In the genomic region with DNA sequence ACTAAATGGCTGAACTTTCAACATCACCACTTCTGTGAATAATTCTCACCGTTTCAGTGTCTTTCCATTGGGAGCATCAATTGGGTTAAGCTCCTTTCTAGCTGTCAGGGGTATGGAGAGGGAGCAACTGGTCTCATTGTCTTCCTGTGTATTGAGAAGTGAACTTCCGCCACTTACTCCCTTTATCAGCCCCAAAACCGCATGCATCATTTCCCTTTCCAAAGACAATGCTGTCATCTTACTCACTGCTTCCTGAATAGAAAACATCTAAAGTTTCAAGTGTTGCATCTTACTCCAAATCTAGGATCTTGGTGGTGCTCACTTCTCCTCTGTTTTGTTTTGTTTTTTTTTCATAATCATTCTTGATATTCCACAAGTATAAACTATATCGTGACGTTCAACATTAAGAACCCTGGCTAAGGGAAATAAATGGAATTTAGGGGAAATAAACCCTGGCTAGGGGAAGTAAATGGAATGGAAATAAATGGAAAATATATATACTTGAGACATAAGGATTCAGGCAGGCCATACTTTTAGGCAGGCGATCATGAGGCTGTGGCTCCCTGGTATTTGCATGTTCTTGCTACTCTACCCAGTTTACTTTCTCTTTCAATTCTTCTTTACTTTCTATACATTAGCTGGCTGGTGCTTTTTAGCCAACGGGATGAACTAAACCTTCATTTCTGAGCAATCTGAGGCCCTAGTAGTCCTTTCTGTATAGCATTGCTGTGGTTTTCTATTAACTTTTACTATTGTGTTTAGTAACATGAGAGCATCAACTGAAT, we compare ENCODE assay signal across 13 cellular contexts.
DNase-seq lines count a peak whose midpoint lies in the region; ATAC-seq and FAIRE-seq lines count a peak whose summit lies in the region.
"Had no signal": no experiment of that assay in that cellular context is flagged by ENCODE, and none has a peak within 500 bp of the region (broad histone marks: within the 10 kb centered on the region; RNA-seq: fewer than 3 reads in every experiment).

No MANE protein-coding gene starts in this region.

- H3K36me3 Mint-ChIP-seq in activated T-cell treated with anti-CD3 and anti-CD28 coated beads, Interleukin-2, amount 50 U/mL, for 72 hours (ENCODE audit: insufficient read depth in 2 of 2) = no peaks in the 10 kb centered on the region
- H3K36me3 Mint-ChIP-seq in activated T-cell treated with anti-CD3 and anti-CD28 coated beads, Interleukin-2, amount 50 U/mL, for 4 hours (ENCODE audit: insufficient read depth) = no peaks in the 10 kb centered on the region
- H3K36me3 Mint-ChIP-seq in T-helper 1 cell treated with Interleukin-12 subunit alpha and Interleukin-12 subunit beta and Interleukin-4 antibody, amounts not matched to agents 30 μg/mL and 1 μg/mL, for 36 hours (ENCODE audit: low read depth) = no peaks in the 10 kb centered on the region

- peak; percentile 20 for FAIRE-seq in urothelium cell line (lab: Jason Lieb, UNC)
- FAIRE-seq: endometrium, GM18507 had no signal

- H3K27ac Mint-ChIP-seq in activated T-cell treated with anti-CD3 and anti-CD28 coated beads, Interleukin-2, amount 50 U/mL, for 72 hours = peak overlapping the region; percentile 28
- peak overlapping the region; percentile 14 for H3K27ac Mint-ChIP-seq in T-helper 1 cell treated with Interleukin-12 subunit alpha and Interleukin-12 subunit beta and Interleukin-4 antibody, amounts not matched to agents 30 μg/mL and 1 μg/mL, for 36 hours

- no peaks in the 10 kb centered on the region for H3K4me1 Mint-ChIP-seq in activated T-cell treated with anti-CD3 and anti-CD28 coated beads, Interleukin-2, amount 50 U/mL, for 72 hours (ENCODE audit: low read depth)
- H3K4me1 Mint-ChIP-seq in activated T-cell treated with anti-CD3 and anti-CD28 coated beads, Interleukin-2, amount 50 U/mL, for 4 hours (ENCODE audit: low read depth) = no peaks in the 10 kb centered on the region
- peaks cover 7% of the 10 kb centered on the region for H3K4me1 Mint-ChIP-seq in T-helper 1 cell treated with Interleukin-12 subunit alpha and Interleukin-12 subunit beta and Interleukin-4 antibody, amounts not matched to agents 30 μg/mL and 1 μg/mL, for 36 hours (ENCODE audit: low read depth)

- no peak for ATAC-seq in activated T-cell treated with anti-CD3 and anti-CD28 coated beads, Interleukin-2, amount 50 U/mL, for 72 hours (replicated peaks in 1 of 2)
- no peak for ATAC-seq in activated T-cell treated with anti-CD3 and anti-CD28 coated beads, Interleukin-2, amount 50 U/mL, for 4 hours
- peak; percentile 75 for ATAC-seq in HG03354 (IDR thresholded peaks at IDR 0.05; ENCODE audit: poor library complexity, severe bottlenecking, unreplicated experiment)
- ATAC-seq: left colon had no signal

- H3K4me3 Mint-ChIP-seq in activated T-cell treated with anti-CD3 and anti-CD28 coated beads, Interleukin-2, amount 50 U/mL, for 72 hours = peak overlapping the region in 1 of 2 donors; percentile 59
- no peak overlapping the region for H3K4me3 Mint-ChIP-seq in activated T-cell treated with anti-CD3 and anti-CD28 coated beads, Interleukin-2, amount 50 U/mL, for 4 hours
- no peak overlapping the region for H3K4me3 Mint-ChIP-seq in T-helper 1 cell treated with Interleukin-12 subunit alpha and Interleukin-12 subunit beta and Interleukin-4 antibody, amounts not matched to agents 30 μg/mL and 1 μg/mL, for 36 hours

- peaks cover 0 to 6% of the 10 kb centered on the region in 2 donors for H3K9me3 Mint-ChIP-seq in activated T-cell treated with anti-CD3 and anti-CD28 coated beads, Interleukin-2, amount 50 U/mL, for 72 hours
- no peaks in the 10 kb centered on the region for H3K9me3 Mint-ChIP-seq in activated T-cell treated with anti-CD3 and anti-CD28 coated beads, Interleukin-2, amount 50 U/mL, for 4 hours
- peaks cover 7% of the 10 kb centered on the region for H3K9me3 Mint-ChIP-seq in T-helper 1 cell treated with Interleukin-12 subunit alpha and Interleukin-12 subunit beta and Interleukin-4 antibody, amounts not matched to agents 30 μg/mL and 1 μg/mL, for 36 hours

- H3K27me3 Mint-ChIP-seq in activated T-cell treated with anti-CD3 and anti-CD28 coated beads, Interleukin-2, amount 50 U/mL, for 72 hours (ENCODE audit: low read depth) = no peaks in the 10 kb centered on the region
- no peaks in the 10 kb centered on the region for H3K27me3 Mint-ChIP-seq in activated T-cell treated with anti-CD3 and anti-CD28 coated beads, Interleukin-2, amount 50 U/mL, for 4 hours (ENCODE audit: low read depth)
- no peaks in the 10 kb centered on the region for H3K27me3 Mint-ChIP-seq in T-helper 1 cell treated with Interleukin-12 subunit alpha and Interleukin-12 subunit beta and Interleukin-4 antibody, amounts not matched to agents 30 μg/mL and 1 μg/mL, for 36 hours (ENCODE audit: low read depth)

- DNase-seq in activated T-cell treated with anti-CD3 and anti-CD28 coated beads, Interleukin-2, amount 50 U/mL, for 72 hours = no peak
- DNase-seq in activated T-cell treated with anti-CD3 and anti-CD28 coated beads, Interleukin-2, amount 50 U/mL, for 4 hours = no peak
- peak; percentile 16 for DNase-seq in urothelium cell line (ENCODE audit: low spot score)
- no peak for DNase-seq in NCI-H1417 treated with DMSO at 0.1 percent for 48 hours (lab: John Stamatoyannopoulos, UW)
- DNase-seq in SW 1271 (lab: John Stamatoyannopoulos, UW) = no peak
- no peak for DNase-seq in stimulated activated CD8-positive, alpha-beta memory T cell treated with anti-CD3 and anti-CD28 coated beads, Interleukin-4, amount 100 ng/mL, for 48 hours
- DNase-seq: activated naive CD4-positive, alpha-beta T cell; left colon; NCI-H2107 had no signal
